ENCODE assay signal across 10 cellular contexts in genomic region chr13:110301606-110302131, GRCh38. TPM values are rescaled to one million over a fixed set of nuclear protein-coding genes. Genes with fewer than 3 reads are reported as not detected.
A peak's percentile ranks its signal among the peaks of the same experiment; 100 is the strongest.
DNase-seq lines count a peak whose midpoint lies in the region; ATAC-seq and TF ChIP-seq lines count a peak whose summit lies in the region.
"Had no signal": no experiment of that assay in that cellular context is flagged by ENCODE, and none has a peak within 500 bp of the region (broad histone marks: within the 10 kb centered on the region; RNA-seq: fewer than 3 reads in every experiment).

No MANE protein-coding gene starts in this region.

- H3K27me3 ChIP-seq in Peyer's patch (no peaks in the 10 kb centered on the region), mesenchymal stem cell (ENCODE audit: control insufficient read depth in 1 of 2, insufficient read depth in 1 of 2, low read length in 2 of 2) (no peaks in the 10 kb centered on the region), thoracic aorta (replicated peaks; ENCODE audit: insufficient read depth) (no peaks in the 10 kb centered on the region)
- H3K27me3 ChIP-seq: testis had no signal

- peaks cover 5% of the 10 kb centered on the region for H3K4me1 Mint-ChIP-seq in stimulated activated effector memory CD8-positive, alpha-beta T cell treated with anti-CD3 and anti-CD28 coated beads, Interleukin-12 subunit alpha, Interleukin-12 subunit beta, amount 100 ng/mL, for 72 hours

- H3K14ac ChIP-seq in mesenchymal stem cell (ENCODE audit: low read length in 2 of 2) = peak overlapping the region in 1 of 2 experiments; percentile 37

- H2BK12ac ChIP-seq in mesenchymal stem cell (ENCODE audit: low read length in 2 of 2) = peak overlapping the region; percentile 1 to 65

- WGBS in mesenchymal stem cell = 19% methylated on average over 13 of the region's 14 CpGs

- H3K27ac ChIP-seq in Peyer's patch (peak overlapping the region in 3 of 4 donors; percentile 17 to 95 (median 52)), mesenchymal stem cell (ENCODE audit: low read length, poor library complexity, severe bottlenecking) (peak overlapping the region; percentile 69), thoracic aorta (peak overlapping the region; percentile 28 to 97)
- H3K27ac ChIP-seq: testis had no signal

- peak overlapping the region; percentile 19 for H4K91ac ChIP-seq in mesenchymal stem cell (ENCODE audit: low read length)

- H3K27ac Mint-ChIP-seq in stimulated activated effector memory CD8-positive, alpha-beta T cell treated with anti-CD3 and anti-CD28 coated beads, Interleukin-12 subunit alpha, Interleukin-12 subunit beta, amount 100 ng/mL, for 72 hours = no peak overlapping the region
- H3K27ac Mint-ChIP-seq: T-helper 2 cell treated with Interferon-gamma antibody and Interleukin-4, amounts not matched to agents 5 μg/mL and 100 μg/mL, for 36 hours had no signal

- peak overlapping the region in 1 of 2 experiments; percentile 15 for H3K4ac ChIP-seq in mesenchymal stem cell (ENCODE audit: low read depth in 1 of 2, low read length in 2 of 2)

- DNase-seq in Peyer's patch (peak in 1 of 3 donors; percentile 42), epithelial cell of esophagus (ENCODE audit: low read depth) (peak; percentile 24), mesenchymal stem cell (peak; percentile 85), thoracic aorta (ENCODE audit: low spot score) (no peak), HuH-7 (ENCODE audit: low spot score) (no peak), germinal center (ENCODE audit: low spot score) (no peak)
- DNase-seq in stimulated activated effector memory CD8-positive, alpha-beta T cell treated with anti-CD3 and anti-CD28 coated beads, Interleukin-12 subunit alpha, Interleukin-12 subunit beta, amount 100 ng/mL, for 72 hours (ENCODE audit: low spot score in 2 of 2) = no peak
- DNase-seq: NCI-H187 treated with DMSO at 0.1 percent for 48 hours, testis had no signal

- ATAC-seq in thoracic aorta (ENCODE audit: insufficient number of reproducible peaks, low FRiP score, low read depth) = no peak
- ATAC-seq in stimulated activated effector memory CD8-positive, alpha-beta T cell treated with anti-CD3 and anti-CD28 coated beads, Interleukin-12 subunit alpha, Interleukin-12 subunit beta, amount 100 ng/mL, for 72 hours = no peak

- no peak overlapping the region for H3K4me3 Mint-ChIP-seq in stimulated activated effector memory CD8-positive, alpha-beta T cell treated with anti-CD3 and anti-CD28 coated beads, Interleukin-12 subunit alpha, Interleukin-12 subunit beta, amount 100 ng/mL, for 72 hours
- H3K4me3 Mint-ChIP-seq: T-helper 2 cell treated with Interferon-gamma antibody and Interleukin-4, amounts not matched to agents 5 μg/mL and 100 μg/mL, for 36 hours had no signal

- H2BK5ac ChIP-seq in mesenchymal stem cell (ENCODE audit: low read depth, low read length, poor library complexity, severe bottlenecking) = no peak overlapping the region

- H3K4me3 ChIP-seq in Peyer's patch (no peak overlapping the region), epithelial cell of esophagus (ENCODE audit: low read length) (no peak overlapping the region), mesenchymal stem cell (ENCODE audit: insufficient read depth in 1 of 2, low read depth in 1 of 2, low read length in 2 of 2) (no peak overlapping the region), thoracic aorta (peak overlapping the region; percentile 46)
- H3K4me3 ChIP-seq: testis had no signal

- peak overlapping the region; percentile 2 for H2BK120ac ChIP-seq in mesenchymal stem cell (ENCODE audit: low read depth, low read length)

- peaks cover 2% of the 10 kb centered on the region for H3K79me1 ChIP-seq in mesenchymal stem cell (replicated peaks; ENCODE audit: low read length, poor library complexity, severe bottlenecking)

- no peak for TF ChIP-seq POLR2A in Peyer's patch (IDR thresholded peaks at IDR 0.05)

- H3K4me1 ChIP-seq in Peyer's patch = peaks cover 0 to 36% (median 0%) of the 10 kb centered on the region in 4 donors
- H3K4me1 ChIP-seq in mesenchymal stem cell (ENCODE audit: control insufficient read depth, insufficient read depth, low read depth, low read length) = peaks cover 32% of the 10 kb centered on the region
- H3K4me1 ChIP-seq in thoracic aorta (ENCODE audit: control insufficient read depth in 1 of 2, low read depth in 2 of 2) = peaks cover 59 to 77% of the 10 kb centered on the region in 2 donors
- H3K4me1 ChIP-seq: testis had no signal

- H2AK5ac ChIP-seq in mesenchymal stem cell (ENCODE audit: low read length, severe bottlenecking) = peak overlapping the region; percentile 78

- no peak overlapping the region for H2BK15ac ChIP-seq in mesenchymal stem cell (ENCODE audit: low read depth, poor library complexity, severe bottlenecking)

- no peaks in the 10 kb centered on the region for H3K36me3 Mint-ChIP-seq in stimulated activated effector memory CD8-positive, alpha-beta T cell treated with anti-CD3 and anti-CD28 coated beads, Interleukin-12 subunit alpha, Interleukin-12 subunit beta, amount 100 ng/mL, for 72 hours

- TF ChIP-seq CTCF in Peyer's patch (IDR thresholded peaks at IDR 0.05) (no peak), epithelial cell of esophagus (IDR thresholded peaks at IDR 0.05; ENCODE audit: insufficient read depth, low read depth, low read length, missing control alignments) (no peak), thoracic aorta (IDR thresholded peaks at IDR 0.05) (no peak)

- peak overlapping the region; percentile 6 to 84 for H3K18ac ChIP-seq in mesenchymal stem cell (ENCODE audit: low read depth in 1 of 2, low read length in 2 of 2)

- no peak overlapping the region for H2AFZ ChIP-seq in mesenchymal stem cell (ENCODE audit: low read depth, low read length)

- H4K8ac ChIP-seq in mesenchymal stem cell (ENCODE audit: low read length) = peak overlapping the region; percentile 74

- H3K36me3 ChIP-seq in Peyer's patch = no peaks in the 10 kb centered on the region
- H3K36me3 ChIP-seq in mesenchymal stem cell (ENCODE audit: control insufficient read depth in 1 of 2, insufficient read depth in 2 of 2, low read depth in 1 of 2, low read length in 2 of 2) = peaks cover 0 to 22% of the 10 kb centered on the region in 2 experiments
- H3K36me3 ChIP-seq in thoracic aorta = no peaks in the 10 kb centered on the region

- H3K4me2 ChIP-seq in mesenchymal stem cell (ENCODE audit: low read length, poor library complexity, severe bottlenecking) = peak overlapping the region; percentile 4

- H3K9me3 ChIP-seq in Peyer's patch (no peaks in the 10 kb centered on the region), mesenchymal stem cell (ENCODE audit: control insufficient read depth, low read length) (no peaks in the 10 kb centered on the region), thoracic aorta (no peaks in the 10 kb centered on the region)
- H3K9me3 ChIP-seq: testis had no signal

- peak overlapping the region; percentile 22 for H3K9ac ChIP-seq in mesenchymal stem cell (ENCODE audit: low read length)

- H3K9me3 Mint-ChIP-seq in stimulated activated effector memory CD8-positive, alpha-beta T cell treated with anti-CD3 and anti-CD28 coated beads, Interleukin-12 subunit alpha, Interleukin-12 subunit beta, amount 100 ng/mL, for 72 hours = no peaks in the 10 kb centered on the region
- H3K9me3 Mint-ChIP-seq: T-helper 2 cell treated with Interferon-gamma antibody and Interleukin-4, amounts not matched to agents 5 μg/mL and 100 μg/mL, for 36 hours had no signal

- H3K23ac ChIP-seq in mesenchymal stem cell (ENCODE audit: low read length in 2 of 2) = no peak overlapping the region

RNA-seq across cellular contexts. Expression of gene COL4A1, which starts 5.3 kb away (rescaled TPM):
- total RNA-seq in Peyer's patch (10 to 100 TPM; 28.0 to 69.3 (median 36.3) TPM), thoracic aorta (100 to 1,000 TPM; 505 to 852 TPM)
- 2,271 TPM for polyA plus RNA-seq in mesenchymal stem cell (2013, experiment 1 of 2)
- polyA plus RNA-seq in mesenchymal stem cell (2013, experiment 2 of 2) = 2,270 TPM

RNA-seq across cellular contexts. Expression of gene COL4A2, which starts 5.4 kb away (rescaled TPM):
- 100 to 1,000 TPM in 2 of 4 donors, 10 to 100 TPM in 2; 56.6 to 139 (median 89.1) TPM for total RNA-seq in Peyer's patch
- polyA plus RNA-seq in mesenchymal stem cell (2013, experiment 1 of 2) = 2,099 TPM
- polyA plus RNA-seq in mesenchymal stem cell (2013, experiment 2 of 2) = 2,053 TPM
- 1,000 to 10,000 TPM in 1 of 2 donors, 100 to 1,000 TPM in 1; 999 to 1,135 TPM for total RNA-seq in thoracic aorta

Comparison
In these comparisons a context has a peak if more than half of its experiments do, and no peak if none do; other contexts are left out.
1. DNase-seq: peak in epithelial cell of esophagus (single experiment) and mesenchymal stem cell (single experiment); none in thoracic aorta (single experiment), HuH-7 (single experiment), germinal center (single experiment) and stimulated activated effector memory CD8-positive, alpha-beta T cell treated with anti-CD3 and anti-CD28 coated beads, Interleukin-12 subunit alpha, Interleukin-12 subunit beta, amount 100 ng/mL, for 72 hours (0 of 2).
2. RNA of gene COL4A1, which starts 5.3 kb away (total RNA-seq): 505 to 852 TPM in thoracic aorta; 28.0 to 69.3 TPM in Peyer's patch; every median in the first group is over 4 times any median in the second.
3. RNA of gene COL4A2, which starts 5.4 kb away (total RNA-seq): 999 to 1,135 TPM in thoracic aorta; 56.6 to 139 TPM in Peyer's patch; every median in the first group is over 4 times any median in the second.
4. Peak in every context shown above with its lines, with median percentiles within 50 percentile points of each other: H3K27ac ChIP-seq.